Comparison of ENCODE assay signal across 8 cellular contexts in the genomic region with DNA sequence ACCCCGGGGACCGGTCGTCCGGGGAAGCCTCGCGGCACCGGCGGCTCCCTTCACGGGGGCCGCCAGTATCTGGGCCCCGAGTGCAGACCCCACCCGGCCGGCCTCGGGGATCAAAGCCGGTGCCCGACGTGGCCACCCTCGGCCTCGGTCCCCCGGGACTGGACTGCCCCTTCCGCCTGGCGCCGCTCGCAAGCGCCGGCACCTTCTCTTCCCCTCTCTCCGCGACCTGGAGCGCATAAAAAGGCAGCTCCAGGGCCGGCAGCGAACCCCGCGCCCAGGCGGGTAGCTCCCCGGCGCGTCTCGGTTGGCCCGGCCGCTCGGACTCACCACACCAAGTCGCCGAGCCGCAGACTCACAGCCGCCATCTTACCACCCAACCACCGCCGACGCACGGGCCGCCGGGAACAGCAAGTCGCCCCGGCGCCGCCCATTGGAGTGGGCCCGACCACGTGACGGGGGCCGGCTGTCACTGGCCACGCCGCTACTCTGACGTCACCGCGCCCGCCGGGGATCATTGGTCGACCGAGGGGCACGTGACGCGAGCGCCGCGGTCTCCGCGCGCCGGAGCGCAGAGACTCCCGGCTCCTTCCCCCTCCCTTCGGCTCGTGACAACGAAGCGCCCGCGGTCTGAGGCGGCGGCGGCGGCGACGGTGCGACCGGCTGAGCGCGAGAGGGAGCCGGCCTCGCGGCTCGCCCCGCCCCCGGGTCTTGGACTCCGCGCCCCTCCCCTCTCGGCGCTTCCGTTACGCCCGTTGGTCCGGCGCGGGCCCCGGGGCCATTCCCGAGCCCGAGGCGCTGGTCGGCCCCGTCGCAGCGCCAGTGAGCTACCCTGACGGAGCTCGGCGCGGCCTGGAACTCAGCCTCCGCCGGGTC. TPM values are rescaled to one million over a fixed set of nuclear protein-coding genes. Genes with fewer than 3 reads are reported as not detected.
DNase-seq lines count a peak whose midpoint lies in the region; ATAC-seq, FAIRE-seq and TF ChIP-seq lines count a peak whose summit lies in the region.

Gene GLYR1 (minus strand): TSS at position 388 of the 873 bp plus-strand sequence. CDS start 23 bp downstream, at position 365.
Gene UBN1 (plus strand): TSS at position 581 of the 873 bp plus-strand sequence. CDS start 5,437 bp downstream, outside the sequence.

- no peak for TF ChIP-seq CTCF in adrenal gland (IDR thresholded peaks at IDR 0.05)
- TF ChIP-seq CTCF in heart right ventricle (IDR thresholded peaks at IDR 0.05): no peak
- peak in 1 of 6 experiments; percentile 33 for TF ChIP-seq CTCF in upper lobe of left lung (IDR thresholded peaks at IDR 0.05)

- H3K27me3 ChIP-seq in adrenal gland: no peaks in the 10 kb centered on the region
- H3K27me3 ChIP-seq in heart right ventricle: no peaks in the 10 kb centered on the region
- no peaks in the 10 kb centered on the region for H3K27me3 ChIP-seq in upper lobe of left lung

- H3K36me3 Mint-ChIP-seq in T-cell: peaks cover 11% of the 10 kb centered on the region

- peak within 1 kb of the TSS; percentile 86 to 88 for H3K27ac Mint-ChIP-seq in T-cell

- WGBS in adrenal gland, 4 donors: 0 to 1% (median 0%) methylated on average over 2 to 124 of the region's 126 CpGs; no CpG with 5 or more reads in 1 of the 4 donors
- WGBS in heart right ventricle, 2 donors: 0 to 1% methylated on average over 85 to 126 of the region's 126 CpGs
- 0 to 1% methylated on average over 13 to 17 of the region's 126 CpGs for WGBS in upper lobe of left lung, 2 donors

- intact Hi-C loops in adrenal gland (cut with DNase I) (loop anchor here in 1 of 2 donors (10.0 kb wide), 1 partner anchor 108 kb away; the partner anchor contains the start of gene SEC14L5), heart right ventricle (cut with DNase I) (loop anchor here in 5 of 10 donors (2.0 to 5.0 kb wide), 5 partner anchors 40 to 110 kb away; partner anchors contain the start of genes SEC14L5 (in 4 of the 5), ROGDI (in 3 of the 5) and PPL (in 1 of the 5)), posterior cingulate gyrus (cut with DNase I) (loop anchor here (2.0 to 10.0 kb wide), 5 partner anchors 44 to 188 kb away; partner anchors contain the start of genes NAGPA, NUDT16L1, ROGDI and SEC14L5)

- H3K4me1 ChIP-seq in adrenal gland (replicated peaks in 1 of 2) (peaks cover 26 to 51% of the 10 kb centered on the region in 2 donors), heart right ventricle (peaks cover 18 to 65% (median 56%) of the 10 kb centered on the region in 9 donors), upper lobe of left lung (peaks cover 50 to 58% (median 53%) of the 10 kb centered on the region in 4 donors)

- peak within 1 kb of the TSS; percentile 85 to 99 (median 98) for H3K27ac ChIP-seq in adrenal gland
- peak within 1 kb of the TSS; percentile 85 to 99 (median 96) for H3K27ac ChIP-seq in heart right ventricle
- peak within 1 kb of the TSS; percentile 94 to 99 (median 98) for H3K27ac ChIP-seq in upper lobe of left lung

- DNase-seq in GM12891 (ENCODE audit: insufficient read length, low spot score) (peak; percentile 95), NCI-H1436 treated with DMSO at 0.1 percent for 48 hours (lab: John Stamatoyannopoulos, UW) (peak; percentile 78), T-cell (peak; percentile 96 to 100 (median 99)), adrenal gland (peak; percentile 99 to 100 (median 100)), heart right ventricle (peak; percentile 99 to 100), posterior cingulate gyrus (peak; percentile 98 to 100 (median 98)), upper lobe of left lung (peak; percentile 99 to 100)

- peak; percentile 87 for ATAC-seq in HG02840 (IDR thresholded peaks at IDR 0.05; ENCODE audit: low FRiP score, unreplicated experiment)
- peak; percentile 90 to 93 (median 92) for ATAC-seq in T-cell (replicated peaks in 1 of 4)
- peak; percentile 97 to 99 (median 98) for ATAC-seq in heart right ventricle
- peak; percentile 96 to 97 for ATAC-seq in upper lobe of left lung (ENCODE audit: low FRiP score in 2 of 2)

- peak within 1 kb of the TSS; percentile 87 to 97 (median 92) for H3K4me3 ChIP-seq in adrenal gland
- peak within 1 kb of the TSS; percentile 80 to 100 (median 96) for H3K4me3 ChIP-seq in heart right ventricle
- peak within 1 kb of the TSS; percentile 65 to 100 (median 92) for H3K4me3 ChIP-seq in upper lobe of left lung

- peaks cover 0 to 29% of the 10 kb centered on the region in 2 donors for H3K36me3 ChIP-seq in adrenal gland (replicated peaks in 1 of 2)
- H3K36me3 ChIP-seq in heart right ventricle: peaks cover 0 to 46% (median 27%) of the 10 kb centered on the region in 9 donors
- H3K36me3 ChIP-seq in upper lobe of left lung: peaks cover 21 to 32% (median 27%) of the 10 kb centered on the region in 4 donors

- CTCF ChIA-PET in T-cell (lab: Charles Lee): interaction anchor here in 1 of 2 donors (0.8 kb wide), 1 partner anchor 231 kb away, joined by 3 read pairs; no protein-coding TSS in a partner anchor

- H3K4me3 Mint-ChIP-seq in T-cell: peak within 1 kb of the TSS; percentile 88 to 91 (median 88)

- TF ChIP-seq EP300 in upper lobe of left lung (IDR thresholded peaks at IDR 0.05): peak in 1 of 4 donors; percentile 19

- peak; percentile 99 for FAIRE-seq in GM12891 (lab: Jason Lieb, UNC)

- POLR2A ChIA-PET in T-cell (lab: Charles Lee): interaction anchor here in 1 of 2 donors (0.6 kb wide), 1 partner anchor 13 kb away, joined by 3 read pairs; no protein-coding TSS in a partner anchor

- peak; percentile 71; the same call in 1 of the 2 replicates for TF ChIP-seq POLR2A in GM12891 (IDR thresholded peaks at IDR 0.05; ENCODE audit: low read depth, low read length)
- TF ChIP-seq POLR2A in adrenal gland (IDR thresholded peaks at IDR 0.05): peak; percentile 59 to 96
- TF ChIP-seq POLR2A in upper lobe of left lung (IDR thresholded peaks at IDR 0.05): peak; percentile 59 to 93 (median 84)

- no peaks in the 10 kb centered on the region for H3K9me3 ChIP-seq in adrenal gland (replicated peaks in 1 of 3)
- H3K9me3 ChIP-seq in heart right ventricle: no peaks in the 10 kb centered on the region
- no peaks in the 10 kb centered on the region for H3K9me3 ChIP-seq in upper lobe of left lung

- no peaks in the 10 kb centered on the region for H3K27me3 Mint-ChIP-seq in T-cell

- H3K4me1 Mint-ChIP-seq in T-cell: peaks cover 54 to 61% (median 61%) of the 10 kb centered on the region in 3 donors

- no peaks in the 10 kb centered on the region for H3K9me3 Mint-ChIP-seq in T-cell

TF ChIP-seq in GM12891, 5 proteins besides CTCF, POLR2A, EP300 and RAD21:
- TF ChIP-seq SPI1 (IDR thresholded peaks at IDR 0.05; ENCODE audit: low read depth, low read length): no peak
- peak; percentile 89 for TF ChIP-seq TAF1 (IDR thresholded peaks at IDR 0.05; ENCODE audit: low read depth, low read length)
- no peak for TF ChIP-seq PAX5 (IDR thresholded peaks at IDR 0.05; ENCODE audit: insufficient read depth, low read length, severe bottlenecking)
- TF ChIP-seq POU2F2 (IDR thresholded peaks at IDR 0.05; ENCODE audit: low read depth, low read length): 0 out of 2 replicates have a peak, but pooled peaks have one; percentile 42
- TF ChIP-seq POLR2AphosphoS5 (IDR thresholded peaks at IDR 0.05; ENCODE audit: low read depth, low read length): peak; percentile 81

RNA-seq across cellular contexts. Expression of gene GLYR1, which starts in this region (rescaled TPM):
- 38.9 TPM for polyA plus RNA-seq in GM12891 (2012; ENCODE audit: low read depth, missing spikeins)
- total RNA-seq in T-cell: 100 to 1,000 TPM in 3 of 5 donors, 10 to 100 TPM in 2; 95.5 to 106 (median 102) TPM
- total RNA-seq in adrenal gland: 100 to 1,000 TPM in 1 of 8 donors, 10 to 100 TPM in 7; 43.2 to 118 (median 86.2) TPM
- polyA plus RNA-seq in adrenal gland: 100 to 1,000 TPM in 1 of 3 donors, 10 to 100 TPM in 2; 39.3 to 109 (median 50.6) TPM
- total RNA-seq in heart right ventricle: 100 to 1,000 TPM in 1 of 10 donors, 10 to 100 TPM in 9; 70.9 to 105 (median 75.1) TPM
- polyA plus RNA-seq in heart right ventricle: 10 to 100 TPM; 36.5 to 56.3 TPM
- 100 to 1,000 TPM in 1 of 6 donors, 10 to 100 TPM in 5; 67.8 to 110 (median 90.6) TPM for total RNA-seq in upper lobe of left lung

RNA-seq across cellular contexts. Expression of gene UBN1, which starts in this region (rescaled TPM):
- polyA plus RNA-seq in GM12891 (2012; ENCODE audit: low read depth, missing spikeins): 15.2 TPM
- 10 to 100 TPM; 41.8 to 53.7 (median 48.2) TPM for total RNA-seq in T-cell
- total RNA-seq in adrenal gland: 10 to 100 TPM; 26.4 to 60.8 (median 31.4) TPM
- polyA plus RNA-seq in adrenal gland: 10 to 100 TPM in 2 of 3 donors, 1 to 10 TPM in 1; 5.9 to 21.2 (median 13.2) TPM
- 10 to 100 TPM; 28.1 to 56.9 (median 31.1) TPM for total RNA-seq in heart right ventricle
- polyA plus RNA-seq in heart right ventricle: 10 to 100 TPM; 11.3 to 16.5 TPM
- 10 to 100 TPM; 35.7 to 49.2 (median 38.8) TPM for total RNA-seq in upper lobe of left lung

Comparison
In these comparisons a context has a peak if more than half of its experiments do, and no peak if none do; other contexts are left out.
1. Peak in every context shown above with its lines: DNase-seq, ATAC-seq, H3K4me3 ChIP-seq and H3K27ac ChIP-seq.